19 cellular contexts compared by ENCODE assay signal in the genomic region with DNA sequence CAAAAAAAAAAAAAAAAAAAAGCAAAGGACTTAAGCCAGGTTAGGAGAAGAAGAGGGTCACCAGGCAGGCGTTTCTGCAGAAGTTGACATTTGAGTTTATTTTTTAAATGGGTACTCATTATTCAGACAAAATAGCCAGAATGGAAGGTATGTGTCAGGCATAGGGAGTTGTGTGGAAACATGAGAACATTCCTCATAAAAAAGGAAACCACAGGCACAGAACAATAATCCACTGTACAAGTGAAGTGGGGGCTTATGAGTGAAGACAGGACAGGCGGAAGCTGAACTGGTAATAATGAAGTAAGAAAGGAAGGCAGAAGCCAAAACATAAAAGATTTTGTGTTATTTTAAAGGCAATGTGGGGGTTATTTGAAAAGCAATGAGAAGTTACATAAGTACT.
"Had no signal": no experiment of that assay in that cellular context is flagged by ENCODE, and none has a peak within 500 bp of the region (broad histone marks: within the 10 kb centered on the region; RNA-seq: fewer than 3 reads in every experiment).

No MANE protein-coding gene starts in this region.

- H3K4me1 ChIP-seq: ascending aorta, right lobe of liver had no signal

- FAIRE-seq: islet of Langerhans had no signal

- H3K27ac ChIP-seq: ascending aorta, lower lobe of right lung, psoas muscle, right lobe of liver had no signal

- DNase-seq: activated CD4-positive, alpha-beta T cell treated with anti-CD3 and anti-CD28 coated beads, Interleukin-2, amount 10 ng/mL, durations not matched to agents 24 days and 14 days; activated CD4-positive, CD25-positive, alpha-beta regulatory T cell; activated CD8-positive, alpha-beta memory T cell treated with anti-CD3 and anti-CD28 coated beads for 24 hours; activated naive CD8-positive, alpha-beta T cell treated with anti-CD3 and anti-CD28 coated beads, Interleukin-2, amount 10 ng/mL, durations not matched to agents 7 days and 5 days; central memory CD4-positive, alpha-beta T cell; cortex of kidney; effector memory CD4-positive, alpha-beta T cell; left colon; lower lobe of right lung; midbrain; psoas muscle; right lobe of liver; stimulated activated CD4-positive, alpha-beta T cell treated with anti-CD3 and anti-CD28 coated beads, Interleukin-1b, Interleukin-23, amount 100 ng/mL, for 48 hours; stimulated activated naive CD8-positive, alpha-beta T cell treated with anti-CD3 and anti-CD28 coated beads, Interleukin-15, amount 100 ng/mL, for 72 hours; T-helper 2 cell had no signal

- H3K9me3 Mint-ChIP-seq: activated CD4-positive, alpha-beta T cell treated with anti-CD3 and anti-CD28 coated beads, Interleukin-2, amount 10 ng/mL, durations not matched to agents 24 days and 14 days; activated naive CD8-positive, alpha-beta T cell treated with anti-CD3 and anti-CD28 coated beads, Interleukin-2, amount 10 ng/mL, durations not matched to agents 7 days and 5 days; activated T-helper 1 cell treated with anti-CD3 and anti-CD28 coated beads, Interleukin-12 subunit alpha, Interleukin-12 subunit beta, Interleukin-2, Interleukin-4 antibody, amounts not matched to agents 30 ng/mL and 10 ng/mL and 1 ng/mL, durations not matched to agents 14 hours and 24 hours and 36 hours had no signal

- H3K27ac Mint-ChIP-seq: activated CD4-positive, alpha-beta T cell treated with anti-CD3 and anti-CD28 coated beads, Interleukin-2, amount 10 ng/mL, durations not matched to agents 24 days and 14 days; activated naive CD8-positive, alpha-beta T cell treated with anti-CD3 and anti-CD28 coated beads, Interleukin-2, amount 10 ng/mL, durations not matched to agents 7 days and 5 days; activated T-helper 1 cell treated with anti-CD3 and anti-CD28 coated beads, Interleukin-12 subunit alpha, Interleukin-12 subunit beta, Interleukin-2, Interleukin-4 antibody, amounts not matched to agents 30 ng/mL and 10 ng/mL and 1 ng/mL, durations not matched to agents 14 hours and 24 hours and 36 hours; stimulated activated naive CD8-positive, alpha-beta T cell treated with anti-CD3 and anti-CD28 coated beads, Interleukin-15, amount 100 ng/mL, for 72 hours had no signal

- H3K36me3 Mint-ChIP-seq: activated naive CD8-positive, alpha-beta T cell treated with anti-CD3 and anti-CD28 coated beads, Interleukin-2, amount 10 ng/mL, durations not matched to agents 7 days and 5 days had no signal

- H3K9me3 ChIP-seq: ascending aorta, lower lobe of right lung, psoas muscle, right lobe of liver had no signal

- H3K4me1 Mint-ChIP-seq: activated CD4-positive, alpha-beta T cell treated with anti-CD3 and anti-CD28 coated beads, Interleukin-2, amount 10 ng/mL, durations not matched to agents 24 days and 14 days; stimulated activated naive CD8-positive, alpha-beta T cell treated with anti-CD3 and anti-CD28 coated beads, Interleukin-15, amount 100 ng/mL, for 72 hours had no signal

- H3K4me3 ChIP-seq: ascending aorta, lower lobe of right lung, psoas muscle, right lobe of liver had no signal

- H3K36me3 ChIP-seq: right lobe of liver had no signal

- H3K27me3 Mint-ChIP-seq: activated CD4-positive, alpha-beta T cell treated with anti-CD3 and anti-CD28 coated beads, Interleukin-2, amount 10 ng/mL, durations not matched to agents 24 days and 14 days; activated naive CD8-positive, alpha-beta T cell treated with anti-CD3 and anti-CD28 coated beads, Interleukin-2, amount 10 ng/mL, durations not matched to agents 7 days and 5 days; stimulated activated naive CD8-positive, alpha-beta T cell treated with anti-CD3 and anti-CD28 coated beads, Interleukin-15, amount 100 ng/mL, for 72 hours had no signal

- H3K27me3 ChIP-seq: ascending aorta, right lobe of liver had no signal

- H3K4me3 Mint-ChIP-seq: activated CD4-positive, alpha-beta T cell treated with anti-CD3 and anti-CD28 coated beads, Interleukin-2, amount 10 ng/mL, durations not matched to agents 24 days and 14 days; activated naive CD8-positive, alpha-beta T cell treated with anti-CD3 and anti-CD28 coated beads, Interleukin-2, amount 10 ng/mL, durations not matched to agents 7 days and 5 days; activated T-helper 1 cell treated with anti-CD3 and anti-CD28 coated beads, Interleukin-12 subunit alpha, Interleukin-12 subunit beta, Interleukin-2, Interleukin-4 antibody, amounts not matched to agents 30 ng/mL and 10 ng/mL and 1 ng/mL, durations not matched to agents 14 hours and 24 hours and 36 hours; neural crest cell; stimulated activated naive CD8-positive, alpha-beta T cell treated with anti-CD3 and anti-CD28 coated beads, Interleukin-15, amount 100 ng/mL, for 72 hours had no signal
